ENCODE assay signal across 9 cellular contexts in genomic region chr16:89200850-89201466, GRCh38. TPM values are rescaled to one million over a fixed set of nuclear protein-coding genes. Genes with fewer than 3 reads are reported as not detected.
DNase-seq lines count a peak whose midpoint lies in the region; ATAC-seq and TF ChIP-seq lines count a peak whose summit lies in the region.
"Had no signal": no experiment of that assay in that cellular context is flagged by ENCODE, and none has a peak within 500 bp of the region (broad histone marks: within the 10 kb centered on the region; RNA-seq: fewer than 3 reads in every experiment).

No MANE protein-coding gene starts in this region.

- H3K9ac ChIP-seq in endodermal cell (ENCODE audit: extremely low read depth, low read length, poor library complexity, severe bottlenecking), result no peak overlapping the region

- H3K36me3 Mint-ChIP-seq in endodermal cell (ENCODE audit: low read depth), result no peaks in the 10 kb centered on the region
- H3K36me3 Mint-ChIP-seq in naive thymus-derived CD8-positive, alpha-beta T cell, result peaks cover 0 to 5% (median 0%) of the 10 kb centered on the region in 3 donors

- DNase-seq in AG08396 (ENCODE audit: low spot score) (peak; percentile 10), endodermal cell (no peak), COR-L47 (lab: John Stamatoyannopoulos, UW) (no peak), HEK293T (ENCODE audit: extremely low spot score) (no peak)
- DNase-seq in naive thymus-derived CD8-positive, alpha-beta T cell, result no peak
- no peak for DNase-seq in stimulated activated CD4-positive, alpha-beta T cell treated with anti-CD3 and anti-CD28 coated beads, Interleukin-4, amount 100 ng/mL, for 4 hours
- DNase-seq: GF-D8 had no signal

- H3K4me1 Mint-ChIP-seq in endodermal cell, result peaks cover 2% of the 10 kb centered on the region
- H3K4me1 Mint-ChIP-seq in naive thymus-derived CD8-positive, alpha-beta T cell, result peaks cover 0 to 18% (median 14%) of the 10 kb centered on the region in 4 donors

- H3K27me3 ChIP-seq in endodermal cell (ENCODE audit: control insufficient read depth, insufficient read depth, low read length, poor library complexity, severe bottlenecking), result peaks cover 52% of the 10 kb centered on the region

- no peaks in the 10 kb centered on the region for H3K9me3 ChIP-seq in HEK293 (ENCODE audit: control insufficient read depth, insufficient read depth, low read depth, low read length)
- H3K9me3 ChIP-seq in endodermal cell (ENCODE audit: control insufficient read depth, low read length), result peaks cover 6% of the 10 kb centered on the region

- CTCF ChIA-PET in HEK293 (lab: Yijun Ruan, JAX) (no interaction called here), HEK293T (lab: Yijun Ruan, JAX) (no interaction called here)

- ATAC-seq in naive thymus-derived CD8-positive, alpha-beta T cell, result peak; percentile 1 to 24
- ATAC-seq in GM18867 (IDR thresholded peaks at IDR 0.05; ENCODE audit: unreplicated experiment), result no peak

- peaks cover 8% of the 10 kb centered on the region for H3K9me3 Mint-ChIP-seq in endodermal cell
- peaks cover 0 to 4% (median 0%) of the 10 kb centered on the region in 9 donors for H3K9me3 Mint-ChIP-seq in naive thymus-derived CD8-positive, alpha-beta T cell

- no peak overlapping the region for H3K27ac Mint-ChIP-seq in endodermal cell
- peak overlapping the region in 1 of 10 donors; percentile 1 for H3K27ac Mint-ChIP-seq in naive thymus-derived CD8-positive, alpha-beta T cell

- H3K4me3 Mint-ChIP-seq in endodermal cell, result peak overlapping the region; percentile 50
- peak overlapping the region in 9 of 10 donors; percentile 24 to 71 (median 58) for H3K4me3 Mint-ChIP-seq in naive thymus-derived CD8-positive, alpha-beta T cell

- H3K4me1 ChIP-seq in HEK293 (ENCODE audit: control insufficient read depth, insufficient read depth, low read length) (no peaks in the 10 kb centered on the region), endodermal cell (ENCODE audit: control insufficient read depth, insufficient read depth, low read length) (no peaks in the 10 kb centered on the region)

- peak overlapping the region; percentile 33 for H3K4me3 ChIP-seq in HEK293 (ENCODE audit: low read depth, low read length)
- H3K4me3 ChIP-seq in endodermal cell (ENCODE audit: low read length), result no peak overlapping the region

- peaks cover 53% of the 10 kb centered on the region for H3K27me3 Mint-ChIP-seq in endodermal cell (ENCODE audit: insufficient read depth)
- peaks cover 18 to 55% (median 33%) of the 10 kb centered on the region in 5 donors for H3K27me3 Mint-ChIP-seq in naive thymus-derived CD8-positive, alpha-beta T cell

- POLR2A ChIA-PET in HEK293 (lab: Yijun Ruan, JAX), result interaction anchor here (0.6 to 1.0 kb wide), 2 partner anchors 9 to 17 kb away, joined by 4 to 6 read pairs; partner anchors contain the start of gene ZNF778
- POLR2A ChIA-PET in naive thymus-derived CD8-positive, alpha-beta T cell (lab: Charles Lee), result interaction anchor here (1.0 kb wide), 1 partner anchor 30 kb away, joined by 4 read pairs; no protein-coding TSS in a partner anchor
- POLR2A ChIA-PET in HEK293T (lab: Yijun Ruan, JAX), result no interaction called here

- WGBS in endodermal cell (ENCODE audit: insufficient coverage in 1 of 2, insufficient read length in 1 of 2), 2 experiments, result 3 to 4% methylated on average over 13 to 68 of the region's 68 CpGs

- no peak overlapping the region for H3K27ac ChIP-seq in HEK293 (ENCODE audit: extremely low read depth, low read depth, low read length)
- no peak overlapping the region for H3K27ac ChIP-seq in endodermal cell (ENCODE audit: low read depth, low read length)

- no peaks in the 10 kb centered on the region for H3K36me3 ChIP-seq in HEK293 (ENCODE audit: control insufficient read depth in 2 of 2, insufficient read depth in 1 of 2, low read length in 2 of 2)
- H3K36me3 ChIP-seq in endodermal cell (ENCODE audit: control insufficient read depth, insufficient read depth, low read length), result no peaks in the 10 kb centered on the region

- TF ChIP-seq CTCF in HEK293 (tag by site-specific recombination; IDR thresholded peaks at IDR 0.05) (no peak), endodermal cell (conservative IDR thresholded peaks at IDR 0.05) (no peak)

TF ChIP-seq in HEK293, 187 proteins besides CTCF, POLR2A, EP300 and RAD21:
- TF ChIP-seq ZNF37A (tag by site-specific recombination; IDR thresholded peaks at IDR 0.05) (no peak), ZNF140 (tag by site-specific recombination; IDR thresholded peaks at IDR 0.05) (no peak), ZNF133 (tag by site-specific recombination; IDR thresholded peaks at IDR 0.05) (no peak), ZNF211 (tag by site-specific recombination; IDR thresholded peaks at IDR 0.05; ENCODE audit: low read depth) (no peak), ZNF658 (tag by site-specific recombination; IDR thresholded peaks at IDR 0.05) (no peak), ZNF626 (tag by site-specific recombination; IDR thresholded peaks at IDR 0.05) (no peak), BCL6B (tag by site-specific recombination; IDR thresholded peaks at IDR 0.05) (no peak), ZNF473 (tag by site-specific recombination; IDR thresholded peaks at IDR 0.05) (no peak)

TF ChIP-seq in HEK293T, 16 proteins besides CTCF, POLR2A, EP300 and RAD21:
- TF ChIP-seq L3MBTL2 (conservative IDR thresholded peaks at IDR 0.05) (no peak), FOXA1 (IDR thresholded peaks at IDR 0.05) (no peak), NFRKB (IDR thresholded peaks at IDR 0.05) (no peak), BHLHE40 (IDR thresholded peaks at IDR 0.05; ENCODE audit: borderline replicate concordance) (no peak), FOXK2 (IDR thresholded peaks at IDR 0.05) (no peak), CTBP1 (IDR thresholded peaks at IDR 0.05; ENCODE audit: borderline replicate concordance) (no peak), PKNOX1 (IDR thresholded peaks at IDR 0.05) (no peak), FOXM1 (IDR thresholded peaks at IDR 0.05; ENCODE audit: borderline replicate concordance) (no peak), ZNF384 (IDR thresholded peaks at IDR 0.05) (no peak), ARNT (IDR thresholded peaks at IDR 0.05) (no peak), SUZ12 (IDR thresholded peaks at IDR 0.05) (no peak), HDGF (IDR thresholded peaks at IDR 0.05; ENCODE audit: borderline replicate concordance) (no peak)

RNA-seq across cellular contexts. Expression of gene SLC22A31, which starts 0.6 kb away (rescaled TPM):
- 10 to 100 TPM in 1 of 2 donors, 1 to 10 TPM in 1; 9.7 to 33.9 TPM for total RNA-seq in endodermal cell
- polyA plus RNA-seq in endodermal cell (2013, experiment 1 of 2), result 1.7 TPM
- 1.6 TPM for polyA plus RNA-seq in endodermal cell (2013, experiment 2 of 2)
- total RNA-seq in naive thymus-derived CD8-positive, alpha-beta T cell, result not detected
- not detected for polyA plus RNA-seq in naive thymus-derived CD8-positive, alpha-beta T cell

RNA-seq across cellular contexts. Expression of gene ZNF778, which starts 16.5 kb away (rescaled TPM):
- total RNA-seq in endodermal cell, result 10 to 100 TPM; 13.0 to 16.3 TPM
- polyA plus RNA-seq in endodermal cell (2013, experiment 1 of 2), result 12.3 TPM
- 12.5 TPM for polyA plus RNA-seq in endodermal cell (2013, experiment 2 of 2)
- total RNA-seq in naive thymus-derived CD8-positive, alpha-beta T cell, result 10 to 100 TPM in 1 of 2 experiments, 1 to 10 TPM in 1; 8.7 to 11.0 TPM
- polyA plus RNA-seq in naive thymus-derived CD8-positive, alpha-beta T cell, result 1 to 10 TPM; 2.0 to 5.5 (median 2.9) TPM

RNA-seq across cellular contexts. Expression of gene CDH15, which starts 29.4 kb away (rescaled TPM):
- under 1 TPM; 0.11 to 0.15 TPM for total RNA-seq in endodermal cell
- polyA plus RNA-seq in endodermal cell (2013, experiment 1 of 2), result 0.89 TPM
- polyA plus RNA-seq in endodermal cell (2013, experiment 2 of 2), result 0.70 TPM
- total RNA-seq in naive thymus-derived CD8-positive, alpha-beta T cell, result not detected
- not detected for polyA plus RNA-seq in naive thymus-derived CD8-positive, alpha-beta T cell

Comparison
In these comparisons a context has a peak if more than half of its experiments do, and no peak if none do; other contexts are left out.
1. RNA of gene SLC22A31, which starts 0.6 kb away (total RNA-seq): 9.7 to 33.9 TPM in endodermal cell; not detected in naive thymus-derived CD8-positive, alpha-beta T cell; every median in the first group is over 4 times any median in the second.